Comparison of ENCODE assay signal across 1 cellular context in the genomic region with DNA sequence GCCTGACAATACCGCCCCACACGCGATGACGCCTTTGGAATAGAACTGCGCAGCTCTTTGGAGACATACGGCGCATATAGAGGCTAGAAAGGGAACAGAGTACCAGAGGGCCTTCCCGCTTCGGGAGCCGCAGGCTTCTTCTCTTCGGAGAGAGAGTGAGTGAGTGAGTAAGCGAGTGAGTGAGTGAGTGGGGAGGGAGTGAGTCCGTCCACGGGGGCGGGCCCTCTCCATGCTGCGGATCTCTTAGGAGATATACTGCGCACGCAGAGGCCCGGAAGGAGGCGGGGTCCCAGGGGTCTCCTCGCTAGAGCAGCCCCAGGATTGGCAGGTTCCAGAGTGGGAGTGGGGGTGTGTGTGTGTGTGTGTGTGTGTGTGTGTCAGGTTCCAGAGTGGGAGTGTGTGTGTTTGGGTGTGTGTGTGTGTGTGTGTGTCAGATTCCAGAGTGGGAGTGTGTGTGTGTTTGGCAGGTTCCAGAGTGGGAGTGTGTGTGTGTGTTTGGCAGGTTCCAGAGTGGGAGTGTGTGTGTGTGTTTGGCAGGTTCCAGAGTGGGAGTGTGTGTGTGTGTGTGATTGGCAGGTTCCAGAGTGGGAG.
A peak's percentile ranks its signal among the peaks of the same experiment; 100 is the strongest.
TF ChIP-seq lines count a peak whose summit lies in the region.

No MANE protein-coding gene starts in this region.

TF ChIP-seq in GM12878, 131 proteins besides CTCF, POLR2A, EP300 and RAD21 (continued from another document and continues in another):
- TF ChIP-seq, protein P1, sequence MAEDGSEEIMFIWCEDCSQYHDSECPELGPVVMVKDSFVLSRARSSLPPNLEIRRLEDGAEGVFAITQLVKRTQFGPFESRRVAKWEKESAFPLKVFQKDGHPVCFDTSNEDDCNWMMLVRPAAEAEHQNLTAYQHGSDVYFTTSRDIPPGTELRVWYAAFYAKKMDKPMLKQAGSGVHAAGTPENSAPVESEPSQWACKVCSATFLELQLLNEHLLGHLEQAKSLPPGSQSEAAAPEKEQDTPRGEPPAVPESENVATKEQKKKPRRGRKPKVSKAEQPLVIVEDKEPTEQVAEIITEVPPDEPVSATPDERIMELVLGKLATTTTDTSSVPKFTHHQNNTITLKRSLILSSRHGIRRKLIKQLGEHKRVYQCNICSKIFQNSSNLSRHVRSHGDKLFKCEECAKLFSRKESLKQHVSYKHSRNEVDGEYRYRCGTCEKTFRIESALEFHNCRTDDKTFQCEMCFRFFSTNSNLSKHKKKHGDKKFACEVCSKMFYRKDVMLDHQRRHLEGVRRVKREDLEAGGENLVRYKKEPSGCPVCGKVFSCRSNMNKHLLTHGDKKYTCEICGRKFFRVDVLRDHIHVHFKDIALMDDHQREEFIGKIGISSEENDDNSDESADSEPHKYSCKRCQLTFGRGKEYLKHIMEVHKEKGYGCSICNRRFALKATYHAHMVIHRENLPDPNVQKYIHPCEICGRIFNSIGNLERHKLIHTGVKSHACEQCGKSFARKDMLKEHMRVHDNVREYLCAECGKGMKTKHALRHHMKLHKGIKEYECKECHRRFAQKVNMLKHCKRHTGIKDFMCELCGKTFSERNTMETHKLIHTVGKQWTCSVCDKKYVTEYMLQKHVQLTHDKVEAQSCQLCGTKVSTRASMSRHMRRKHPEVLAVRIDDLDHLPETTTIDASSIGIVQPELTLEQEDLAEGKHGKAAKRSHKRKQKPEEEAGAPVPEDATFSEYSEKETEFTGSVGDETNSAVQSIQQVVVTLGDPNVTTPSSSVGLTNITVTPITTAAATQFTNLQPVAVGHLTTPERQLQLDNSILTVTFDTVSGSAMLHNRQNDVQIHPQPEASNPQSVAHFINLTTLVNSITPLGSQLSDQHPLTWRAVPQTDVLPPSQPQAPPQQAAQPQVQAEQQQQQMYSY (CRISPR knock-in tag; IDR thresholded peaks at IDR 0.05): no peak
- no peak; the same call in 1 of the 2 replicates for TF ChIP-seq SPI1 (IDR thresholded peaks at IDR 0.05; ENCODE audit: borderline replicate concordance, insufficient read depth, low read depth, low read length)
- TF ChIP-seq ESRRA (IDR thresholded peaks at IDR 0.05; ENCODE audit: low read length): no peak
- no peak for TF ChIP-seq NR2C1 (IDR thresholded peaks at IDR 0.05)
- TF ChIP-seq MTA3 (IDR thresholded peaks at IDR 0.05; ENCODE audit: borderline replicate concordance, low read length): peak; percentile 75; the same call in 1 of the 2 replicates
- TF ChIP-seq, protein P2, sequence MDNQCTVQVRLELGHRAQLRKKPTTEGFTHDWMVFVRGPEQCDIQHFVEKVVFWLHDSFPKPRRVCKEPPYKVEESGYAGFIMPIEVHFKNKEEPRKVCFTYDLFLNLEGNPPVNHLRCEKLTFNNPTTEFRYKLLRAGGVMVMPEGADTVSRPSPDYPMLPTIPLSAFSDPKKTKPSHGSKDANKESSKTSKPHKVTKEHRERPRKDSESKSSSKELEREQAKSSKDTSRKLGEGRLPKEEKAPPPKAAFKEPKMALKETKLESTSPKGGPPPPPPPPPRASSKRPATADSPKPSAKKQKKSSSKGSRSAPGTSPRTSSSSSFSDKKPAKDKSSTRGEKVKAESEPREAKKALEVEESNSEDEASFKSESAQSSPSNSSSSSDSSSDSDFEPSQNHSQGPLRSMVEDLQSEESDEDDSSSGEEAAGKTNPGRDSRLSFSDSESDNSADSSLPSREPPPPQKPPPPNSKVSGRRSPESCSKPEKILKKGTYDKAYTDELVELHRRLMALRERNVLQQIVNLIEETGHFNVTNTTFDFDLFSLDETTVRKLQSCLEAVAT (IDR thresholded peaks at IDR 0.05): peak; percentile 62
- TF ChIP-seq, protein P3, sequence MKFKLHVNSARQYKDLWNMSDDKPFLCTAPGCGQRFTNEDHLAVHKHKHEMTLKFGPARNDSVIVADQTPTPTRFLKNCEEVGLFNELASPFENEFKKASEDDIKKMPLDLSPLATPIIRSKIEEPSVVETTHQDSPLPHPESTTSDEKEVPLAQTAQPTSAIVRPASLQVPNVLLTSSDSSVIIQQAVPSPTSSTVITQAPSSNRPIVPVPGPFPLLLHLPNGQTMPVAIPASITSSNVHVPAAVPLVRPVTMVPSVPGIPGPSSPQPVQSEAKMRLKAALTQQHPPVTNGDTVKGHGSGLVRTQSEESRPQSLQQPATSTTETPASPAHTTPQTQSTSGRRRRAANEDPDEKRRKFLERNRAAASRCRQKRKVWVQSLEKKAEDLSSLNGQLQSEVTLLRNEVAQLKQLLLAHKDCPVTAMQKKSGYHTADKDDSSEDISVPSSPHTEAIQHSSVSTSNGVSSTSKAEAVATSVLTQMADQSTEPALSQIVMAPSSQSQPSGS (IDR thresholded peaks at IDR 0.05; ENCODE audit: low read length): peak; percentile 54
- no peak for TF ChIP-seq SMARCA5 (IDR thresholded peaks at IDR 0.05)
- TF ChIP-seq CREB1 (IDR thresholded peaks at IDR 0.05; ENCODE audit: low read depth): peak; percentile 53; the same call in 1 of the 2 replicates
- peak; percentile 79 for TF ChIP-seq SP1 (IDR thresholded peaks at IDR 0.05; ENCODE audit: low read depth, low read length)
- TF ChIP-seq, protein P4, sequence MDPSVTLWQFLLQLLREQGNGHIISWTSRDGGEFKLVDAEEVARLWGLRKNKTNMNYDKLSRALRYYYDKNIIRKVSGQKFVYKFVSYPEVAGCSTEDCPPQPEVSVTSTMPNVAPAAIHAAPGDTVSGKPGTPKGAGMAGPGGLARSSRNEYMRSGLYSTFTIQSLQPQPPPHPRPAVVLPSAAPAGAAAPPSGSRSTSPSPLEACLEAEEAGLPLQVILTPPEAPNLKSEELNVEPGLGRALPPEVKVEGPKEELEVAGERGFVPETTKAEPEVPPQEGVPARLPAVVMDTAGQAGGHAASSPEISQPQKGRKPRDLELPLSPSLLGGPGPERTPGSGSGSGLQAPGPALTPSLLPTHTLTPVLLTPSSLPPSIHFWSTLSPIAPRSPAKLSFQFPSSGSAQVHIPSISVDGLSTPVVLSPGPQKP (IDR thresholded peaks at IDR 0.05; ENCODE audit: low read depth, low read length): no peak
- TF ChIP-seq, protein P5, sequence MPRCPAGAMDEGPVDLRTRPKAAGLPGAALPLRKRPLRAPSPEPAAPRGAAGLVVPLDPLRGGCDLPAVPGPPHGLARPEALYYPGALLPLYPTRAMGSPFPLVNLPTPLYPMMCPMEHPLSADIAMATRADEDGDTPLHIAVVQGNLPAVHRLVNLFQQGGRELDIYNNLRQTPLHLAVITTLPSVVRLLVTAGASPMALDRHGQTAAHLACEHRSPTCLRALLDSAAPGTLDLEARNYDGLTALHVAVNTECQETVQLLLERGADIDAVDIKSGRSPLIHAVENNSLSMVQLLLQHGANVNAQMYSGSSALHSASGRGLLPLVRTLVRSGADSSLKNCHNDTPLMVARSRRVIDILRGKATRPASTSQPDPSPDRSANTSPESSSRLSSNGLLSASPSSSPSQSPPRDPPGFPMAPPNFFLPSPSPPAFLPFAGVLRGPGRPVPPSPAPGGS (IDR thresholded peaks at IDR 0.05; ENCODE audit: borderline replicate concordance, insufficient read depth, low read depth, low read length, poor library complexity, severe bottlenecking): no peak
- TF ChIP-seq, protein P6, sequence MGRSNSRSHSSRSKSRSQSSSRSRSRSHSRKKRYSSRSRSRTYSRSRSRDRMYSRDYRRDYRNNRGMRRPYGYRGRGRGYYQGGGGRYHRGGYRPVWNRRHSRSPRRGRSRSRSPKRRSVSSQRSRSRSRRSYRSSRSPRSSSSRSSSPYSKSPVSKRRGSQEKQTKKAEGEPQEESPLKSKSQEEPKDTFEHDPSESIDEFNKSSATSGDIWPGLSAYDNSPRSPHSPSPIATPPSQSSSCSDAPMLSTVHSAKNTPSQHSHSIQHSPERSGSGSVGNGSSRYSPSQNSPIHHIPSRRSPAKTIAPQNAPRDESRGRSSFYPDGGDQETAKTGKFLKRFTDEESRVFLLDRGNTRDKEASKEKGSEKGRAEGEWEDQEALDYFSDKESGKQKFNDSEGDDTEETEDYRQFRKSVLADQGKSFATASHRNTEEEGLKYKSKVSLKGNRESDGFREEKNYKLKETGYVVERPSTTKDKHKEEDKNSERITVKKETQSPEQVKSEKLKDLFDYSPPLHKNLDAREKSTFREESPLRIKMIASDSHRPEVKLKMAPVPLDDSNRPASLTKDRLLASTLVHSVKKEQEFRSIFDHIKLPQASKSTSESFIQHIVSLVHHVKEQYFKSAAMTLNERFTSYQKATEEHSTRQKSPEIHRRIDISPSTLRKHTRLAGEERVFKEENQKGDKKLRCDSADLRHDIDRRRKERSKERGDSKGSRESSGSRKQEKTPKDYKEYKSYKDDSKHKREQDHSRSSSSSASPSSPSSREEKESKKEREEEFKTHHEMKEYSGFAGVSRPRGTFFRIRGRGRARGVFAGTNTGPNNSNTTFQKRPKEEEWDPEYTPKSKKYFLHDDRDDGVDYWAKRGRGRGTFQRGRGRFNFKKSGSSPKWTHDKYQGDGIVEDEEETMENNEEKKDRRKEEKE (IDR thresholded peaks at IDR 0.05): no peak
- no peak for TF ChIP-seq WRNIP1 (IDR thresholded peaks at IDR 0.05; ENCODE audit: borderline replicate concordance, low read depth, low read length)
- TF ChIP-seq FOS (IDR thresholded peaks at IDR 0.05; ENCODE audit: borderline replicate concordance, extremely low read depth, insufficient read length): no peak
- no peak for TF ChIP-seq YBX1 (IDR thresholded peaks at IDR 0.05)
- TF ChIP-seq, protein P7, sequence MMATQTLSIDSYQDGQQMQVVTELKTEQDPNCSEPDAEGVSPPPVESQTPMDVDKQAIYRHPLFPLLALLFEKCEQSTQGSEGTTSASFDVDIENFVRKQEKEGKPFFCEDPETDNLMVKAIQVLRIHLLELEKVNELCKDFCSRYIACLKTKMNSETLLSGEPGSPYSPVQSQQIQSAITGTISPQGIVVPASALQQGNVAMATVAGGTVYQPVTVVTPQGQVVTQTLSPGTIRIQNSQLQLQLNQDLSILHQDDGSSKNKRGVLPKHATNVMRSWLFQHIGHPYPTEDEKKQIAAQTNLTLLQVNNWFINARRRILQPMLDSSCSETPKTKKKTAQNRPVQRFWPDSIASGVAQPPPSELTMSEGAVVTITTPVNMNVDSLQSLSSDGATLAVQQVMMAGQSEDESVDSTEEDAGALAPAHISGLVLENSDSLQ (IDR thresholded peaks at IDR 0.05): peak; percentile 86
- TF ChIP-seq TBL1XR1 (IDR thresholded peaks at IDR 0.05; ENCODE audit: low read depth, low read length): no peak
- TF ChIP-seq, protein P8, sequence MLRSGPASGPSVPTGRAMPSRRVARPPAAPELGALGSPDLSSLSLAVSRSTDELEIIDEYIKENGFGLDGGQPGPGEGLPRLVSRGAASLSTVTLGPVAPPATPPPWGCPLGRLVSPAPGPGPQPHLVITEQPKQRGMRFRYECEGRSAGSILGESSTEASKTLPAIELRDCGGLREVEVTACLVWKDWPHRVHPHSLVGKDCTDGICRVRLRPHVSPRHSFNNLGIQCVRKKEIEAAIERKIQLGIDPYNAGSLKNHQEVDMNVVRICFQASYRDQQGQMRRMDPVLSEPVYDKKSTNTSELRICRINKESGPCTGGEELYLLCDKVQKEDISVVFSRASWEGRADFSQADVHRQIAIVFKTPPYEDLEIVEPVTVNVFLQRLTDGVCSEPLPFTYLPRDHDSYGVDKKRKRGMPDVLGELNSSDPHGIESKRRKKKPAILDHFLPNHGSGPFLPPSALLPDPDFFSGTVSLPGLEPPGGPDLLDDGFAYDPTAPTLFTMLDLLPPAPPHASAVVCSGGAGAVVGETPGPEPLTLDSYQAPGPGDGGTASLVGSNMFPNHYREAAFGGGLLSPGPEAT (IDR thresholded peaks at IDR 0.05; ENCODE audit: low read depth): peak; percentile 97
- no peak for TF ChIP-seq BMI1 (IDR thresholded peaks at IDR 0.05; ENCODE audit: borderline replicate concordance)
- TF ChIP-seq, protein P9, sequence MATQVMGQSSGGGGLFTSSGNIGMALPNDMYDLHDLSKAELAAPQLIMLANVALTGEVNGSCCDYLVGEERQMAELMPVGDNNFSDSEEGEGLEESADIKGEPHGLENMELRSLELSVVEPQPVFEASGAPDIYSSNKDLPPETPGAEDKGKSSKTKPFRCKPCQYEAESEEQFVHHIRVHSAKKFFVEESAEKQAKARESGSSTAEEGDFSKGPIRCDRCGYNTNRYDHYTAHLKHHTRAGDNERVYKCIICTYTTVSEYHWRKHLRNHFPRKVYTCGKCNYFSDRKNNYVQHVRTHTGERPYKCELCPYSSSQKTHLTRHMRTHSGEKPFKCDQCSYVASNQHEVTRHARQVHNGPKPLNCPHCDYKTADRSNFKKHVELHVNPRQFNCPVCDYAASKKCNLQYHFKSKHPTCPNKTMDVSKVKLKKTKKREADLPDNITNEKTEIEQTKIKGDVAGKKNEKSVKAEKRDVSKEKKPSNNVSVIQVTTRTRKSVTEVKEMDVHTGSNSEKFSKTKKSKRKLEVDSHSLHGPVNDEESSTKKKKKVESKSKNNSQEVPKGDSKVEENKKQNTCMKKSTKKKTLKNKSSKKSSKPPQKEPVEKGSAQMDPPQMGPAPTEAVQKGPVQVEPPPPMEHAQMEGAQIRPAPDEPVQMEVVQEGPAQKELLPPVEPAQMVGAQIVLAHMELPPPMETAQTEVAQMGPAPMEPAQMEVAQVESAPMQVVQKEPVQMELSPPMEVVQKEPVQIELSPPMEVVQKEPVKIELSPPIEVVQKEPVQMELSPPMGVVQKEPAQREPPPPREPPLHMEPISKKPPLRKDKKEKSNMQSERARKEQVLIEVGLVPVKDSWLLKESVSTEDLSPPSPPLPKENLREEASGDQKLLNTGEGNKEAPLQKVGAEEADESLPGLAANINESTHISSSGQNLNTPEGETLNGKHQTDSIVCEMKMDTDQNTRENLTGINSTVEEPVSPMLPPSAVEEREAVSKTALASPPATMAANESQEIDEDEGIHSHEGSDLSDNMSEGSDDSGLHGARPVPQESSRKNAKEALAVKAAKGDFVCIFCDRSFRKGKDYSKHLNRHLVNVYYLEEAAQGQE (IDR thresholded peaks at IDR 0.05; ENCODE audit: low read depth, low read length): 0 out of 2 replicates have a peak, but pooled peaks have one; percentile 18
- TF ChIP-seq LARP7 (IDR thresholded peaks at IDR 0.05): peak; percentile 68; the same call in 1 of the 2 replicates
- TF ChIP-seq EZH2 (IDR thresholded peaks at IDR 0.05; ENCODE audit: borderline replicate concordance, control insufficient read depth, low read depth, low read length): no peak
- TF ChIP-seq TCF7 (IDR thresholded peaks at IDR 0.05; ENCODE audit: borderline replicate concordance): no peak
- peak; percentile 96 for TF ChIP-seq NBN (IDR thresholded peaks at IDR 0.05)
- TF ChIP-seq MXI1 (IDR thresholded peaks at IDR 0.05; ENCODE audit: low read depth, low read length): no peak
- TF ChIP-seq ASH2L (IDR thresholded peaks at IDR 0.05; ENCODE audit: borderline replicate concordance, low read depth): no peak
- TF ChIP-seq ZNF274 (IDR thresholded peaks at IDR 0.05; ENCODE audit: insufficient read depth, insufficient read length): no peak
- peak; percentile 89 for TF ChIP-seq ZNF24 (IDR thresholded peaks at IDR 0.05)
- no peak for TF ChIP-seq NFXL1 (IDR thresholded peaks at IDR 0.05; ENCODE audit: borderline replicate concordance)
- TF ChIP-seq GATAD2B (conservative IDR thresholded peaks at IDR 0.05; ENCODE audit: low read depth): peak; percentile 77
- no peak; the same call in 1 of the 2 replicates for TF ChIP-seq RB1 (IDR thresholded peaks at IDR 0.05; ENCODE audit: borderline replicate concordance)
- TF ChIP-seq ZNF207 (IDR thresholded peaks at IDR 0.05; ENCODE audit: borderline replicate concordance): no peak
- peak; percentile 78; the same call in 1 of the 2 replicates for TF ChIP-seq NR2F1 (conservative IDR thresholded peaks at IDR 0.05)
- no peak; the same call in 1 of the 2 replicates for TF ChIP-seq STAT1 (conservative IDR thresholded peaks at IDR 0.05)
- TF ChIP-seq MEF2B (IDR thresholded peaks at IDR 0.05; ENCODE audit: partially characterized antibody, poor library complexity, severe bottlenecking): peak; percentile 70
- TF ChIP-seq JUND (IDR thresholded peaks at IDR 0.05; ENCODE audit: low read depth, low read length): no peak
- TF ChIP-seq EGR1 (IDR thresholded peaks at IDR 0.05; ENCODE audit: borderline replicate concordance in 1 of 2, low read depth in 2 of 2, low read length in 2 of 2): peak in 1 of 2 experiments; percentile 48; a peak in 2 of 3 replicates
- TF ChIP-seq KLF5 (IDR thresholded peaks at IDR 0.05; ENCODE audit: partially characterized antibody): peak; percentile 28
- TF ChIP-seq CREM (IDR thresholded peaks at IDR 0.05; ENCODE audit: low read depth): peak; percentile 69
